Comparison of ENCODE assay signal across 8 cellular contexts in the genomic region with DNA sequence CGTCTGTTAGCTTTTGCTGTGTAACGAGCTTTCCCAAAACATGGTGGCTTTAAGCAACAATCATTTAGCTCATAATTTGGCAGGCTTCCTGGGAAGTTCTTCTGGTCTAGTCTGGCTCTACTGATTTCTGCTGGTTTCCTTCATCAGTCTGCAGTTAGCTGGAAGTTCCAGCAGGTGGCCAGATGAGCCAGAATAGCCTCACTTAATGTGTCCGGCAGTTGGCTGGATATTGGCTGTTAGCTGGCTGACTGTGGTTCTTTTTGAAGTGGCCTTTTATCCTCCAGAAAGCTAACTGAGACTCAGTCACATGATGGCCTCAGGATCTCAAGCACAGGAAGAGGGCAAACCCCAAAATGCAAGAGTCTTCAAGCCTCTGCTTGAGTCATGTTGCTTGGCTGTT. TPM values are rescaled to one million over a fixed set of nuclear protein-coding genes. Genes with fewer than 3 reads are reported as not detected.
DNase-seq lines count a peak whose midpoint lies in the region; TF ChIP-seq lines count a peak whose summit lies in the region.

No MANE protein-coding gene starts in this region.

- H3K9me2 ChIP-seq in MM.1S (replicated peaks; ENCODE audit: insufficient read depth, low read length), result no peaks in the 10 kb centered on the region

- WGBS in testis, 2 donors, result 53 to 71% methylated on average over 2 to 3 of the region's 3 CpGs

- no peak overlapping the region for H2AFZ ChIP-seq in MM.1S (ENCODE audit: low read length)

- no peak overlapping the region for H3K4me2 ChIP-seq in MM.1S (ENCODE audit: low read depth, low read length)

- no peak overlapping the region for H3K9ac ChIP-seq in MM.1S (ENCODE audit: low read length)

- H3K9me3 ChIP-seq in MM.1S (replicated peaks; ENCODE audit: insufficient read depth, low read length) (no peaks in the 10 kb centered on the region), testis (no peaks in the 10 kb centered on the region)

- H3K4me3 ChIP-seq in MM.1S (ENCODE audit: low read length) (no peak overlapping the region), testis (no peak overlapping the region)

- no peak for TF ChIP-seq POLR2A in testis (IDR thresholded peaks at IDR 0.05)

- intact Hi-C loops in testis (cut with DNase I; ENCODE audit: low total_unique reads), result no loop called here

- no peaks in the 10 kb centered on the region for H3K4me1 ChIP-seq in MM.1S (ENCODE audit: low read length)
- H3K4me1 ChIP-seq in testis, result no peaks in the 10 kb centered on the region

- no peaks in the 10 kb centered on the region for H4K20me1 ChIP-seq in MM.1S (ENCODE audit: insufficient read depth, low read length)

- H3F3A ChIP-seq in MM.1S (ENCODE audit: insufficient read depth, low read length), result no peaks in the 10 kb centered on the region

- DNase-seq in AG08396 (ENCODE audit: low spot score) (peak; percentile 43), GM10266 (ENCODE audit: extremely low spot score) (peak; percentile 10), HEK293T (ENCODE audit: extremely low spot score) (peak; percentile 64), MM.1S (peak; percentile 51), amniotic epithelial cell (ENCODE audit: low read depth) (peak; percentile 47), inferior parietal cortex (ENCODE audit: extremely low spot score) (peak; percentile 27), testis (peak; percentile 61), NCI-H1105 (lab: John Stamatoyannopoulos, UW) (no peak)

- H3K27me3 ChIP-seq in MM.1S (replicated peaks; ENCODE audit: insufficient read depth, low read length), result no peaks in the 10 kb centered on the region
- no peaks in the 10 kb centered on the region for H3K27me3 ChIP-seq in testis

- POLR2A ChIA-PET in HEK293T (lab: Yijun Ruan, JAX), result no interaction called here

- TF ChIP-seq CTCF in GM10266 (IDR thresholded peaks at IDR 0.05; ENCODE audit: control insufficient read depth, insufficient read depth, low read depth, missing control alignments), result peak; percentile 66
- TF ChIP-seq CTCF in MM.1S (IDR thresholded peaks at IDR 0.05; ENCODE audit: low read length), result peak; percentile 62
- peak in 2 of 3 experiments; percentile 40 to 63 for TF ChIP-seq CTCF in testis (IDR thresholded peaks at IDR 0.05)

- H3K79me2 ChIP-seq in MM.1S (ENCODE audit: low read length), result no peaks in the 10 kb centered on the region

- H3K36me3 ChIP-seq in MM.1S (replicated peaks; ENCODE audit: insufficient read depth, low read length), result no peaks in the 10 kb centered on the region
- H3K36me3 ChIP-seq in testis (ENCODE audit: low read depth, missing control alignments), result no peaks in the 10 kb centered on the region

- no peak overlapping the region for H3K27ac ChIP-seq in MM.1S (ENCODE audit: low read length)
- no peak overlapping the region for H3K27ac ChIP-seq in testis

- CTCF ChIA-PET in HEK293T (lab: Yijun Ruan, JAX), result interaction anchor here (0.6 to 4.6 kb wide), 7 partner anchors 9 to 620 kb away, joined by 3 to 18 read pairs (median 3); no protein-coding TSS in a partner anchor

TF ChIP-seq in HEK293T, 16 proteins besides CTCF, POLR2A, EP300 and RAD21:
- TF ChIP-seq CTBP1 (IDR thresholded peaks at IDR 0.05; ENCODE audit: borderline replicate concordance) (no peak), BHLHE40 (IDR thresholded peaks at IDR 0.05; ENCODE audit: borderline replicate concordance) (no peak), ELF4 (IDR thresholded peaks at IDR 0.05) (no peak), FOXA1 (IDR thresholded peaks at IDR 0.05) (no peak), FOXM1 (IDR thresholded peaks at IDR 0.05; ENCODE audit: borderline replicate concordance) (no peak), TARDBP (IDR thresholded peaks at IDR 0.05) (no peak), HDGF (IDR thresholded peaks at IDR 0.05; ENCODE audit: borderline replicate concordance) (no peak), ARNT (IDR thresholded peaks at IDR 0.05) (no peak), SP1 (IDR thresholded peaks at IDR 0.05) (no peak), NFRKB (IDR thresholded peaks at IDR 0.05) (no peak), SUZ12 (IDR thresholded peaks at IDR 0.05) (no peak), FOXK2 (IDR thresholded peaks at IDR 0.05) (no peak), LEF1 (IDR thresholded peaks at IDR 0.05; ENCODE audit: borderline replicate concordance) (no peak), ZNF384 (IDR thresholded peaks at IDR 0.05) (no peak), L3MBTL2 (conservative IDR thresholded peaks at IDR 0.05) (no peak)
- TF ChIP-seq, protein P1, sequence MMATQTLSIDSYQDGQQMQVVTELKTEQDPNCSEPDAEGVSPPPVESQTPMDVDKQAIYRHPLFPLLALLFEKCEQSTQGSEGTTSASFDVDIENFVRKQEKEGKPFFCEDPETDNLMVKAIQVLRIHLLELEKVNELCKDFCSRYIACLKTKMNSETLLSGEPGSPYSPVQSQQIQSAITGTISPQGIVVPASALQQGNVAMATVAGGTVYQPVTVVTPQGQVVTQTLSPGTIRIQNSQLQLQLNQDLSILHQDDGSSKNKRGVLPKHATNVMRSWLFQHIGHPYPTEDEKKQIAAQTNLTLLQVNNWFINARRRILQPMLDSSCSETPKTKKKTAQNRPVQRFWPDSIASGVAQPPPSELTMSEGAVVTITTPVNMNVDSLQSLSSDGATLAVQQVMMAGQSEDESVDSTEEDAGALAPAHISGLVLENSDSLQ (IDR thresholded peaks at IDR 0.05), result no peak

RNA-seq across cellular contexts. Expression of a gene that starts 34.9 kb away (rescaled TPM):
- 1 to 10 TPM; 2.4 to 5.0 TPM for total RNA-seq in testis
- polyA plus RNA-seq in testis (ENCODE audit: insufficient read depth, low read depth, low replicate concordance), result 3.2 TPM
